In genomic region chr10:22003964-22004281, GRCh38 we compare ENCODE assay signal across 8 cellular contexts. TPM values are rescaled to one million over a fixed set of nuclear protein-coding genes. Genes with fewer than 3 reads are reported as not detected.
A peak's percentile ranks its signal among the peaks of the same experiment; 100 is the strongest.
DNase-seq lines count a peak whose midpoint lies in the region; ATAC-seq and TF ChIP-seq lines count a peak whose summit lies in the region.

No MANE protein-coding gene starts in this region.

- peaks cover 4% of the 10 kb centered on the region for H3K36me3 Mint-ChIP-seq in activated naive CD4-positive, alpha-beta T cell treated with anti-CD3 and anti-CD28 coated beads for 36 hours (ENCODE audit: low read depth)
- H3K36me3 Mint-ChIP-seq in activated CD4-positive, alpha-beta memory T cell treated with anti-CD3 and anti-CD28 coated beads for 36 hours = peaks cover 7% of the 10 kb centered on the region
- peaks cover 7% of the 10 kb centered on the region for H3K36me3 Mint-ChIP-seq in type B pancreatic cell

- H3K27me3 ChIP-seq in kidney epithelial cell (ENCODE audit: control insufficient read depth, insufficient read depth, low read length) = no peaks in the 10 kb centered on the region

- peak overlapping the region; percentile 93 for H3K4me3 ChIP-seq in kidney epithelial cell (ENCODE audit: low read depth, low read length)

- H3K4me1 Mint-ChIP-seq in activated naive CD4-positive, alpha-beta T cell treated with anti-CD3 and anti-CD28 coated beads for 36 hours (ENCODE audit: low read depth) = peaks cover 31% of the 10 kb centered on the region
- peaks cover 35% of the 10 kb centered on the region for H3K4me1 Mint-ChIP-seq in activated CD4-positive, alpha-beta memory T cell treated with anti-CD3 and anti-CD28 coated beads for 36 hours (ENCODE audit: low read depth)
- peaks cover 6% of the 10 kb centered on the region for H3K4me1 Mint-ChIP-seq in type B pancreatic cell (ENCODE audit: unreplicated experiment)

- intact Hi-C loops in activated naive CD4-positive, alpha-beta T cell treated with anti-CD3 and anti-CD28 coated beads for 36 hours (cut with micrococcal nuclease) = loop anchor here (1.0 to 5.0 kb wide), 16 partner anchors 18 to 1433 kb away; partner anchors contain the start of genes COMMD3, MLLT10, MSRB2 and OTUD1
- intact Hi-C loops in activated CD4-positive, alpha-beta memory T cell treated with anti-CD3 and anti-CD28 coated beads for 36 hours (cut with micrococcal nuclease) = loop anchor here (1.0 to 10.0 kb wide), 10 partner anchors 18 to 1091 kb away; partner anchors contain the start of genes BMI1 and MSRB2

- ATAC-seq in HG02588 (IDR thresholded peaks at IDR 0.05; ENCODE audit: unreplicated experiment) = no peak
- ATAC-seq in HG03097 (IDR thresholded peaks at IDR 0.05; ENCODE audit: low FRiP score, unreplicated experiment) = no peak

- H3K4me3 Mint-ChIP-seq in activated naive CD4-positive, alpha-beta T cell treated with anti-CD3 and anti-CD28 coated beads for 36 hours = peak overlapping the region; percentile 94
- peak overlapping the region; percentile 87 for H3K4me3 Mint-ChIP-seq in activated CD4-positive, alpha-beta memory T cell treated with anti-CD3 and anti-CD28 coated beads for 36 hours
- peak overlapping the region; percentile 92 for H3K4me3 Mint-ChIP-seq in type B pancreatic cell

- H3K27ac Mint-ChIP-seq in activated naive CD4-positive, alpha-beta T cell treated with anti-CD3 and anti-CD28 coated beads for 36 hours = peak overlapping the region; percentile 82
- H3K27ac Mint-ChIP-seq in activated CD4-positive, alpha-beta memory T cell treated with anti-CD3 and anti-CD28 coated beads for 36 hours = peak overlapping the region; percentile 80
- H3K27ac Mint-ChIP-seq in type B pancreatic cell = peak overlapping the region; percentile 85

- POLR2A ChIA-PET in activated CD4-positive, alpha-beta memory T cell treated with anti-CD3 and anti-CD28 coated beads for 36 hours (lab: Charles Lee) = interaction anchor here (0.6 to 2.2 kb wide), 12 partner anchors 11 to 1435 kb away, joined by 3 to 12 read pairs (median 4); partner anchors contain the start of genes COMMD3, OTUD1 and SPAG6

- CTCF ChIA-PET in activated naive CD4-positive, alpha-beta T cell treated with anti-CD3 and anti-CD28 coated beads for 36 hours (lab: Charles Lee) = interaction anchor here (0.6 to 1.5 kb wide), 5 partner anchors 10 to 416 kb away, joined by 3 to 10 read pairs (median 3); no protein-coding TSS in a partner anchor
- CTCF ChIA-PET in activated CD4-positive, alpha-beta memory T cell treated with anti-CD3 and anti-CD28 coated beads for 36 hours (lab: Charles Lee) = interaction anchor here (1.0 to 3.4 kb wide), 7 partner anchors 12 to 510 kb away, joined by 3 to 41 read pairs (median 4); no protein-coding TSS in a partner anchor

- no peak for DNase-seq in activated naive CD4-positive, alpha-beta T cell treated with anti-CD3 and anti-CD28 coated beads for 36 hours
- no peak for DNase-seq in activated naive CD4-positive, alpha-beta T cell treated with Interleukin-2 at 50 U/mL for 16 hours
- DNase-seq in activated CD4-positive, alpha-beta memory T cell treated with anti-CD3 and anti-CD28 coated beads for 36 hours = no peak
- DNase-seq in kidney epithelial cell (ENCODE audit: low read depth) (no peak), type B pancreatic cell (ENCODE audit: extremely low spot score, unreplicated experiment) (no peak), DMS79 (lab: John Stamatoyannopoulos, UW) (no peak)

- no peaks in the 10 kb centered on the region for H3K36me3 ChIP-seq in kidney epithelial cell (ENCODE audit: control insufficient read depth, insufficient read depth, low read length)

- peaks cover 5% of the 10 kb centered on the region for H3K27me3 Mint-ChIP-seq in activated naive CD4-positive, alpha-beta T cell treated with anti-CD3 and anti-CD28 coated beads for 36 hours (ENCODE audit: low read depth)
- peaks cover 6% of the 10 kb centered on the region for H3K27me3 Mint-ChIP-seq in activated CD4-positive, alpha-beta memory T cell treated with anti-CD3 and anti-CD28 coated beads for 36 hours
- no peaks in the 10 kb centered on the region for H3K27me3 Mint-ChIP-seq in type B pancreatic cell

- peaks cover 5% of the 10 kb centered on the region for H3K9me3 Mint-ChIP-seq in activated naive CD4-positive, alpha-beta T cell treated with anti-CD3 and anti-CD28 coated beads for 36 hours
- H3K9me3 Mint-ChIP-seq in activated CD4-positive, alpha-beta memory T cell treated with anti-CD3 and anti-CD28 coated beads for 36 hours = peaks cover 6% of the 10 kb centered on the region
- no peaks in the 10 kb centered on the region for H3K9me3 Mint-ChIP-seq in type B pancreatic cell

- TF ChIP-seq CTCF in kidney epithelial cell (IDR thresholded peaks at IDR 0.05; ENCODE audit: insufficient read depth, low read length, poor library complexity, severe bottlenecking) = no peak
- no peak for TF ChIP-seq CTCF in type B pancreatic cell (conservative IDR thresholded peaks at IDR 0.05)

RNA-seq across cellular contexts. Expression of gene DNAJC1, which starts 0.4 kb away (rescaled TPM):
- total RNA-seq in activated naive CD4-positive, alpha-beta T cell treated with anti-CD3 and anti-CD28 coated beads for 36 hours = 10 to 100 TPM; 18.0 to 18.8 TPM
- total RNA-seq in activated CD4-positive, alpha-beta memory T cell treated with anti-CD3 and anti-CD28 coated beads for 36 hours = 10 to 100 TPM; 24.0 to 24.8 TPM
- total RNA-seq in kidney epithelial cell (75.8 and 103 TPM in 2 replicates), type B pancreatic cell (ENCODE audit: low replicate concordance) (18.2 and 27.6 TPM in 2 replicates)
